ENCODE assay signal across 8 cellular contexts in the genomic region with DNA sequence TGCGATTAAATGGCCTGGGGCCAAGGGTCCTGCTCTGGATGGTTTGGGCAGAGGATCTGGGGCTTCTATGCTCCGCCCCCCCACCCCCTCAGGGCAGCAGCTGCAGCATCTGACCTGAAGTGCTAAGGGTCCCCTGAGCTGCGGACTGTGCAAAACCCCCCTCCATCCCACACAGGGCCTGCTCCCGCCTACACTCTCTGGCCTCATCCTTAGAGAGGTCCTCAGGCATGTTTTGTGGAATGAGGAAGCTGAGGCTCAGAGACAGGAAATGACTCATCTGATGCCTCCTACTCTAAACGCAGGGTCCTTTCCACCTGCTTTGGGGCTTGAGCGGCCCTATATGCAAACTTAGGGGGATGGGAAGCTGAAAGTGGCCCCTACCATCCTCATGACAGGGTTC. TPM values are rescaled to one million over a fixed set of nuclear protein-coding genes. Genes with fewer than 3 reads are reported as not detected.
A peak's percentile ranks its signal among the peaks of the same experiment; 100 is the strongest.
DNase-seq lines count a peak whose midpoint lies in the region; ATAC-seq, FAIRE-seq and TF ChIP-seq lines count a peak whose summit lies in the region.

No MANE protein-coding gene starts in this region.

- DNase-seq in A549 (ENCODE audit: low read depth in 1 of 2, low spot score in 1 of 2) (peak in 1 of 2 experiments; percentile 72), MV-4-11 (lab: John Stamatoyannopoulos, UW) (peak; percentile 89), brain microvascular endothelial cell (peak; percentile 65), mucosa of descending colon (no peak), NCI-H2196 treated with DMSO at 0.1 percent for 48 hours (lab: John Stamatoyannopoulos, UW; ENCODE audit: unreplicated experiment) (no peak), OCI-M2 (lab: John Stamatoyannopoulos, UW; ENCODE audit: unreplicated experiment) (no peak)

- TF ChIP-seq EP300 in A549 (IDR thresholded peaks at IDR 0.05) = no peak

- H3K27ac ChIP-seq in A549 = peak overlapping the region; percentile 46 to 80
- H3K27ac ChIP-seq in brain microvascular endothelial cell = no peak overlapping the region

- H3K36me3 ChIP-seq in brain microvascular endothelial cell (replicated peaks) (no peaks in the 10 kb centered on the region), mucosa of descending colon (ENCODE audit: low read depth) (no peaks in the 10 kb centered on the region)

- TF ChIP-seq RAD21 in A549 (conservative IDR thresholded peaks at IDR 0.05 in 1 of 2, IDR thresholded peaks at IDR 0.05 in 1 of 2) = no peak

- POLR2A ChIA-PET in A549 (lab: Yijun Ruan, JAX) = no interaction called here

- intact Hi-C loops in mucosa of descending colon (cut with DNase I, micrococcal nuclease) = no loop called here

- FAIRE-seq in A549 (lab: Jason Lieb, UNC) = no peak

- H3K4me3 ChIP-seq in A549 (no peak overlapping the region), brain microvascular endothelial cell (ENCODE audit: low read depth, low read length) (no peak overlapping the region), mucosa of descending colon (no peak overlapping the region)

- no peaks in the 10 kb centered on the region for H3K27me3 ChIP-seq in brain microvascular endothelial cell (replicated peaks)

- no peak for TF ChIP-seq POLR2A in A549 (IDR thresholded peaks at IDR 0.05; ENCODE audit: low read length)

- peak overlapping the region; percentile 30 for H3K4me2 ChIP-seq in A549

- WGBS in A549 (ENCODE audit: missing lambda C conversion rate) = 45% methylated on average over 5 of the region's 6 CpGs

- ATAC-seq in A549 (peak; percentile 35 to 73; a peak in 5 of 6 replicates), GM18511 (IDR thresholded peaks at IDR 0.05; ENCODE audit: unreplicated experiment) (peak; percentile 91), HG02678 (IDR thresholded peaks at IDR 0.05; ENCODE audit: unreplicated experiment) (peak; percentile 78), mucosa of descending colon (peak; percentile 73)

- H3K4me1 ChIP-seq in A549 (peaks cover 11% of the 10 kb centered on the region), mucosa of descending colon (ENCODE audit: low read depth) (no peaks in the 10 kb centered on the region)

- TF ChIP-seq CTCF in A549 (IDR thresholded peaks at IDR 0.05) (no peak), brain microvascular endothelial cell (IDR thresholded peaks at IDR 0.05; ENCODE audit: low read depth, low read length, missing control alignments) (no peak), mucosa of descending colon (IDR thresholded peaks at IDR 0.05) (no peak)

- in situ Hi-C loops in brain microvascular endothelial cell (cut with HindIII; ENCODE audit: low pct_ligation_motif_present, low sequenced_read_pairs) = no loop called here

- CTCF ChIA-PET in A549 (lab: Yijun Ruan, JAX) = interaction anchor here (1.1 to 5.8 kb wide), 10 partner anchors 10 to 192 kb away, joined by 3 to 20 read pairs (median 4); no protein-coding TSS in a partner anchor

- no peaks in the 10 kb centered on the region for H3K9me3 ChIP-seq in A549
- H3K9me3 ChIP-seq in mucosa of descending colon = no peaks in the 10 kb centered on the region

TF ChIP-seq in A549, 52 proteins besides CTCF, POLR2A, EP300 and RAD21:
- TF ChIP-seq MYC (IDR thresholded peaks at IDR 0.05; ENCODE audit: borderline replicate concordance, low read length) = no peak
- TF ChIP-seq TP53 (CRISPR knock-in tag; IDR thresholded peaks at IDR 0.05) = no peak
- no peak for TF ChIP-seq FOSL2 (IDR thresholded peaks at IDR 0.05)
- peak; percentile 83 for TF ChIP-seq FOSL2 (CRISPR knock-in tag; IDR thresholded peaks at IDR 0.05)
- TF ChIP-seq ZNF302 (CRISPR knock-in tag; IDR thresholded peaks at IDR 0.05) = 0 out of 2 replicates have a peak, but pooled peaks have one; percentile 31
- TF ChIP-seq, protein P1, sequence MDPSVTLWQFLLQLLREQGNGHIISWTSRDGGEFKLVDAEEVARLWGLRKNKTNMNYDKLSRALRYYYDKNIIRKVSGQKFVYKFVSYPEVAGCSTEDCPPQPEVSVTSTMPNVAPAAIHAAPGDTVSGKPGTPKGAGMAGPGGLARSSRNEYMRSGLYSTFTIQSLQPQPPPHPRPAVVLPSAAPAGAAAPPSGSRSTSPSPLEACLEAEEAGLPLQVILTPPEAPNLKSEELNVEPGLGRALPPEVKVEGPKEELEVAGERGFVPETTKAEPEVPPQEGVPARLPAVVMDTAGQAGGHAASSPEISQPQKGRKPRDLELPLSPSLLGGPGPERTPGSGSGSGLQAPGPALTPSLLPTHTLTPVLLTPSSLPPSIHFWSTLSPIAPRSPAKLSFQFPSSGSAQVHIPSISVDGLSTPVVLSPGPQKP (IDR thresholded peaks at IDR 0.05; ENCODE audit: low read depth, low read length) = no peak
- TF ChIP-seq, protein P2, sequence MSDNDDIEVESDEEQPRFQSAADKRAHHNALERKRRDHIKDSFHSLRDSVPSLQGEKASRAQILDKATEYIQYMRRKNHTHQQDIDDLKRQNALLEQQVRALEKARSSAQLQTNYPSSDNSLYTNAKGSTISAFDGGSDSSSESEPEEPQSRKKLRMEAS (IDR thresholded peaks at IDR 0.05) = peak; percentile 44; the same call in 1 of the 2 replicates

RNA-seq across cellular contexts. Expression of a gene that starts 59.5 kb away (rescaled TPM):
- polyA plus RNA-seq in A549 (2011; rRNA removed) = 33.3 and 33.4 TPM in 2 replicates
- polyA plus RNA-seq in A549 (2012; cell fraction: cytosol; rRNA removed) = 24.2 and 24.3 TPM in 2 replicates
- 20.3 and 29.3 TPM in 2 replicates for polyA plus RNA-seq in A549 (2012; cell fraction: nucleus; rRNA removed)
- polyA plus RNA-seq in A549 (2017; fragmentation: RNase III; extraction: RNeasy Plus Mini Kit Qiagen cat#74134 plus additional on column Dnase treatment) = 25.2 to 36.2 TPM (median 32.8 TPM) in 3 replicates
- 16.9 and 20.6 TPM in 2 replicates for polyA minus RNA-seq in A549 (2011; rRNA and poly(A)+ RNA removed)
- total RNA-seq in mucosa of descending colon = 10 to 100 TPM; 29.6 to 57.4 (median 53.8) TPM

Comparison
In these comparisons a context has a peak if more than half of its experiments do, and no peak if none do; other contexts are left out.
1. DNase-seq: peak in MV-4-11 (single experiment) and brain microvascular endothelial cell (single experiment); none in mucosa of descending colon (0 of 3), NCI-H2196 treated with DMSO at 0.1 percent for 48 hours (single experiment) and OCI-M2 (single experiment).
2. Peak in every context shown above with its lines, with median percentiles within 50 percentile points of each other: ATAC-seq.